1 cellular context compared by ENCODE assay signal in genomic region chr12:110704750-110705149, GRCh38.
TF ChIP-seq lines count a peak whose summit lies in the region.

No MANE protein-coding gene starts in this region.

TF ChIP-seq in GM23338, 12 proteins besides CTCF, POLR2A, EP300 and RAD21 (continued from another document):
- TF ChIP-seq ZNF462 (CRISPR knock-in tag; IDR thresholded peaks at IDR 0.05) (no peak), CREB1 (CRISPR knock-in tag; IDR thresholded peaks at IDR 0.05; ENCODE audit: low read depth) (no peak), EZH2phosphoT487 (IDR thresholded peaks at IDR 0.05; ENCODE audit: unreplicated experiment) (no peak), ZNF331 (CRISPR knock-in tag; IDR thresholded peaks at IDR 0.05; ENCODE audit: low read depth) (no peak), ZNF114 (CRISPR knock-in tag; IDR thresholded peaks at IDR 0.05) (no peak)
